Comparison of ENCODE assay signal across 14 cellular contexts in the genomic region with DNA sequence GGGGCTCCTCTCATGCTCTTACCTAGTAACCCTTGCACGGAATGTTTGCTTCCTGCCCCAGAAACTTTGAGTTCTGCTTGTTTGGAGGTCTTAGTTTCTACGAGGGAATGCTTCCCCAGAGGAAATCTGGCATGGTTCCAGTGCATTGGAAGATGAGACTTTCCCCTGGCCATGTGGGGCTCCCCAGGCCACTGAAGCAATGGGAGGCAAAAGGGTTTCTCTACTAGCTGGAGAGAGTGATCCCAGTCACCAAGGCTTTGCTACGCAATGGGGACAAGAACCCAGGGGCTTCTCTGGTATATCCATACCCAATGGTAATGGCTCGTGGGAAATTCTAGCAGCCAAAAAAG.
"Had no signal": no experiment of that assay in that cellular context is flagged by ENCODE, and none has a peak within 500 bp of the region (broad histone marks: within the 10 kb centered on the region; RNA-seq: fewer than 3 reads in every experiment).

No MANE protein-coding gene starts in this region.

- H3K4me3 ChIP-seq: hepatocyte, right atrium auricular region, skin epidermis, thyroid gland, uterus had no signal

- H3K36me3 ChIP-seq: neutrophil, right atrium auricular region, thyroid gland, uterus had no signal

- H3K79me2 ChIP-seq: hepatocyte had no signal

- H3K4me1 ChIP-seq: thyroid gland, uterus had no signal

- H3K4me2 ChIP-seq: hepatocyte had no signal

- H3K9me3 ChIP-seq: neutrophil, right atrium auricular region, thyroid gland, uterus had no signal

- H3K36me3 Mint-ChIP-seq: activated naive CD4-positive, alpha-beta T cell treated with anti-CD3 and anti-CD28 coated beads, Interleukin-2, amount 10 ng/mL, durations not matched to agents 7 days and 5 days had no signal

- DNase-seq: activated CD4-positive, alpha-beta memory T cell treated with anti-CD3 and anti-CD28 coated beads, Interleukin-2, amount 10 ng/mL, durations not matched to agents 7 days and 5 days; activated CD8-positive, alpha-beta memory T cell treated with anti-CD3 and anti-CD28 coated beads, Interleukin-2, amount 50 U/mL, for 48 hours; activated naive CD4-positive, alpha-beta T cell treated with anti-CD3 and anti-CD28 coated beads, Interleukin-2, amount 10 ng/mL, durations not matched to agents 7 days and 5 days; cerebellar nuclear complex; dermis blood vessel endothelial cell; left ventricle myocardium superior; T1000; thyroid gland; uterus had no signal

- H3K27ac Mint-ChIP-seq: activated CD4-positive, alpha-beta memory T cell treated with anti-CD3 and anti-CD28 coated beads, Interleukin-2, amount 10 ng/mL, durations not matched to agents 7 days and 5 days; activated naive CD4-positive, alpha-beta T cell treated with anti-CD3 and anti-CD28 coated beads, Interleukin-2, amount 10 ng/mL, durations not matched to agents 7 days and 5 days; activated T-helper 2 cell treated with anti-CD3 and anti-CD28 coated beads, Interferon-gamma antibody, Interleukin-2, Interleukin-4, amounts not matched to agents 10 μg/mL and 5 μg/mL and 100 μg/mL, durations not matched to agents 14 hours and 24 hours and 36 hours had no signal

- H3K9me3 Mint-ChIP-seq: activated CD4-positive, alpha-beta memory T cell treated with anti-CD3 and anti-CD28 coated beads, Interleukin-2, amount 10 ng/mL, durations not matched to agents 7 days and 5 days; activated T-helper 2 cell treated with anti-CD3 and anti-CD28 coated beads, Interferon-gamma antibody, Interleukin-2, Interleukin-4, amounts not matched to agents 10 μg/mL and 5 μg/mL and 100 μg/mL, durations not matched to agents 14 hours and 24 hours and 36 hours had no signal

- H3K4me3 Mint-ChIP-seq: activated CD4-positive, alpha-beta memory T cell treated with anti-CD3 and anti-CD28 coated beads, Interleukin-2, amount 10 ng/mL, durations not matched to agents 7 days and 5 days; activated naive CD4-positive, alpha-beta T cell treated with anti-CD3 and anti-CD28 coated beads, Interleukin-2, amount 10 ng/mL, durations not matched to agents 7 days and 5 days had no signal

- H3K27me3 ChIP-seq: right atrium auricular region, thyroid gland, uterus had no signal

- H3K27ac ChIP-seq: hepatocyte, neutrophil, right atrium auricular region, skin epidermis, thyroid gland, uterus had no signal
